14 cellular contexts compared by ENCODE assay signal in genomic region chr22:33397381-33397907, GRCh38.
A peak's percentile ranks its signal among the peaks of the same experiment; 100 is the strongest.
DNase-seq lines count a peak whose midpoint lies in the region; ATAC-seq and TF ChIP-seq lines count a peak whose summit lies in the region.
"Had no signal": no experiment of that assay in that cellular context is flagged by ENCODE, and none has a peak within 500 bp of the region (broad histone marks: within the 10 kb centered on the region; RNA-seq: fewer than 3 reads in every experiment).

No MANE protein-coding gene starts in this region.

- TF ChIP-seq CTCF in lower lobe of right lung (IDR thresholded peaks at IDR 0.05) (no peak), testis (IDR thresholded peaks at IDR 0.05) (no peak), brain microvascular endothelial cell (IDR thresholded peaks at IDR 0.05; ENCODE audit: low read depth, low read length, missing control alignments) (no peak)

- H3K4me3 ChIP-seq in adipocyte (ENCODE audit: low read length) (no peak overlapping the region), lower lobe of right lung (no peak overlapping the region), testis (no peak overlapping the region), brain microvascular endothelial cell (ENCODE audit: low read depth, low read length) (no peak overlapping the region)
- H3K4me3 ChIP-seq: A549, BLaER1, HAP-1 had no signal

- in situ Hi-C loops in brain microvascular endothelial cell (cut with HindIII; ENCODE audit: low pct_ligation_motif_present, low sequenced_read_pairs) = no loop called here

- no peak overlapping the region for H3K9ac ChIP-seq in adipocyte (ENCODE audit: low read length)
- H3K9ac ChIP-seq: BLaER1 had no signal

- H3K27ac ChIP-seq in lower lobe of right lung (no peak overlapping the region), testis (no peak overlapping the region), brain microvascular endothelial cell (no peak overlapping the region)
- H3K27ac ChIP-seq: 22Rv1, A549, BLaER1 had no signal

- TF ChIP-seq POLR2A in testis (IDR thresholded peaks at IDR 0.05) = no peak

- H3K36me3 ChIP-seq in adipocyte (ENCODE audit: control insufficient read depth, insufficient read depth, low read length, severe bottlenecking) = no peaks in the 10 kb centered on the region
- no peaks in the 10 kb centered on the region for H3K36me3 ChIP-seq in lower lobe of right lung
- no peaks in the 10 kb centered on the region for H3K36me3 ChIP-seq in testis (ENCODE audit: low read depth, missing control alignments)
- no peaks in the 10 kb centered on the region for H3K36me3 ChIP-seq in brain microvascular endothelial cell (replicated peaks)
- H3K36me3 ChIP-seq: BLaER1, HAP-1 had no signal

- H3K9me3 ChIP-seq in adipocyte (ENCODE audit: control insufficient read depth, low read length) (no peaks in the 10 kb centered on the region), lower lobe of right lung (no peaks in the 10 kb centered on the region), testis (no peaks in the 10 kb centered on the region)
- H3K9me3 ChIP-seq: A549, HAP-1 had no signal

- H3K27me3 ChIP-seq in adipocyte (replicated peaks; ENCODE audit: control insufficient read depth, insufficient read depth, low read length) (no peaks in the 10 kb centered on the region), lower lobe of right lung (ENCODE audit: low read depth) (no peaks in the 10 kb centered on the region), testis (no peaks in the 10 kb centered on the region), brain microvascular endothelial cell (replicated peaks) (no peaks in the 10 kb centered on the region)
- H3K27me3 ChIP-seq: BLaER1 had no signal

- peak; percentile 14 for DNase-seq in DMS79 treated with DMSO at 0.1 percent for 48 hours (lab: John Stamatoyannopoulos, UW)
- DNase-seq in DMS79 (lab: John Stamatoyannopoulos, UW) = no peak
- DNase-seq in adipocyte (ENCODE audit: low read depth) = peak; percentile 4
- no peak for DNase-seq in lower lobe of right lung
- DNase-seq in testis = no peak
- no peak for DNase-seq in brain microvascular endothelial cell
- DNase-seq: CD4-positive, alpha-beta memory T cell; DMS153; DND-41 had no signal

- 96 to 97% methylated on average over 4 of the region's 4 CpGs for WGBS in testis, 2 donors

- ATAC-seq in lower lobe of right lung = peak; percentile 78 to 92
- no peak for ATAC-seq in HG02642 (IDR thresholded peaks at IDR 0.05; ENCODE audit: poor library complexity, unreplicated experiment)
- ATAC-seq: A549 had no signal

- H3K4me1 ChIP-seq in adipocyte (ENCODE audit: control insufficient read depth, insufficient read depth, low read length) = no peaks in the 10 kb centered on the region
- H3K4me1 ChIP-seq in lower lobe of right lung = no peaks in the 10 kb centered on the region
- no peaks in the 10 kb centered on the region for H3K4me1 ChIP-seq in testis
- H3K4me1 ChIP-seq: A549, HAP-1 had no signal

- intact Hi-C loops in lower lobe of right lung (cut with DNase I) = no loop called here
- intact Hi-C loops in testis (cut with DNase I; ENCODE audit: low total_unique reads) = no loop called here

Comparison
In these comparisons a context has a peak if more than half of its experiments do, and no peak if none do; other contexts are left out.
1. DNase-seq: peak in DMS79 treated with DMSO at 0.1 percent for 48 hours (single experiment) and adipocyte (single experiment); none in DMS79 (single experiment), lower lobe of right lung (single experiment), testis (single experiment) and brain microvascular endothelial cell (single experiment).